Comparison of ENCODE assay signal across 12 cellular contexts in genomic region chr1:220970311-220970710, GRCh38.
"Had no signal": no experiment of that assay in that cellular context is flagged by ENCODE, and none has a peak within 500 bp of the region (broad histone marks: within the 10 kb centered on the region; RNA-seq: fewer than 3 reads in every experiment).

No MANE protein-coding gene starts in this region.

- H3K4me1 ChIP-seq: lower lobe of right lung, prostate gland, right lobe of liver, spleen had no signal

- DNase-seq: activated CD4-positive, alpha-beta T cell treated with anti-CD3 and anti-CD28 coated beads, Interleukin-2, amount 50 U/mL, for 1 hour; activated naive CD8-positive, alpha-beta T cell treated with anti-CD3 and anti-CD28 coated beads for 36 hours; dorsolateral prefrontal cortex; endodermal cell; erythroblast; lower lobe of right lung; nephron progenitor cell; occipital lobe; right lobe of liver; spleen had no signal

- H3K4me3 ChIP-seq: dorsolateral prefrontal cortex, heart left ventricle, lower lobe of right lung, prostate gland, right lobe of liver, spleen had no signal

- H3K36me3 ChIP-seq: heart left ventricle, lower lobe of right lung, prostate gland, right lobe of liver, spleen had no signal

- H3K9me3 ChIP-seq: lower lobe of right lung, prostate gland, right lobe of liver had no signal

- ATAC-seq: lower lobe of right lung, right lobe of liver had no signal

- H3K27ac ChIP-seq: dorsolateral prefrontal cortex, lower lobe of right lung, prostate gland, right lobe of liver, spleen had no signal

- H3K27me3 ChIP-seq: heart left ventricle, right lobe of liver, spleen had no signal
